22 cellular contexts compared by ENCODE assay signal in genomic region chr11:12529041-12529440, GRCh38.
"Had no signal": no experiment of that assay in that cellular context is flagged by ENCODE, and none has a peak within 500 bp of the region (broad histone marks: within the 10 kb centered on the region; RNA-seq: fewer than 3 reads in every experiment).

No MANE protein-coding gene starts in this region.

- H3K9me3 ChIP-seq: body of pancreas, gastroesophageal sphincter, heart right ventricle, lower lobe of right lung, transverse colon, vagina had no signal

- DNase-seq: activated CD4-positive, alpha-beta T cell treated with anti-CD3 and anti-CD28 coated beads, Interleukin-2, amount 50 U/mL, for 4 hours; activated CD4-positive, CD25-positive, alpha-beta regulatory T cell treated with anti-CD3 and anti-CD28 coated beads, Interleukin-2, amount 50 U/mL, for 72 hours; activated naive CD4-positive, alpha-beta T cell treated with anti-CD3 and anti-CD28 coated beads, Interleukin-2, amount 10 ng/mL, durations not matched to agents 7 days and 5 days; activated T-cell treated with anti-CD3 and anti-CD28 coated beads for 4 hours; body of pancreas; cortex of kidney; effector CD4-positive, alpha-beta T cell; heart right ventricle; left cardiac atrium; lower lobe of right lung; midbrain; naive B cell; retina; stimulated activated CD4-positive, alpha-beta T cell treated with anti-CD3 and anti-CD28 coated beads, Interleukin-4, amount 100 ng/mL, for 24 hours; stimulated activated naive CD4-positive, alpha-beta T cell; T-helper 1 cell; T1000; transverse colon had no signal

- H3K27ac ChIP-seq: body of pancreas, heart right ventricle, lower lobe of right lung, parathyroid adenoma, vagina had no signal

- H3K27me3 ChIP-seq: body of pancreas, gastroesophageal sphincter, heart right ventricle, transverse colon, vagina had no signal

- H3K36me3 ChIP-seq: transverse colon had no signal

- H3K4me3 ChIP-seq: body of pancreas, gastroesophageal sphincter, heart right ventricle, lower lobe of right lung, skin epidermis, transverse colon, vagina had no signal

- H3K4me1 ChIP-seq: body of pancreas, parathyroid adenoma had no signal
